ENCODE assay signal across 8 cellular contexts in genomic region chr13:113393226-113393571, GRCh38. TPM values are rescaled to one million over a fixed set of nuclear protein-coding genes. Genes with fewer than 3 reads are reported as not detected.
DNase-seq lines count a peak whose midpoint lies in the region; FAIRE-seq and TF ChIP-seq lines count a peak whose summit lies in the region.

No MANE protein-coding gene starts in this region.

- peaks cover 8% of the 10 kb centered on the region for H3K27me3 Mint-ChIP-seq in nephron progenitor cell (ENCODE audit: low read depth, poor library complexity)

- H3K36me3 Mint-ChIP-seq in nephron progenitor cell (ENCODE audit: low read depth), result peaks cover 14% of the 10 kb centered on the region

- no peaks in the 10 kb centered on the region for H3K79me2 ChIP-seq in H1 (ENCODE audit: control insufficient read depth in 1 of 2, insufficient read depth in 2 of 2, low read length in 2 of 2)

- no peaks in the 10 kb centered on the region for H4K20me1 ChIP-seq in H1 (replicated peaks in 1 of 2; ENCODE audit: control insufficient read depth in 1 of 2, insufficient read depth in 2 of 2, low read length in 2 of 2)

- H3K14ac ChIP-seq in H1 (ENCODE audit: insufficient read length), result no peak overlapping the region

- H3K36me3 ChIP-seq in H1 (ENCODE audit: control insufficient read depth in 2 of 4, insufficient read depth in 4 of 4, low read length in 3 of 4) (peaks cover 0 to 10% (median 0%) of the 10 kb centered on the region in 4 experiments; a peak in 1 of 8 replicates), thyroid gland (no peaks in the 10 kb centered on the region)

- H3K23ac ChIP-seq in H1 (ENCODE audit: insufficient read length), result peak overlapping the region; percentile 1

- H3K4me3 ChIP-seq in NB4 (ENCODE audit: low read depth, low read length), result peak overlapping the region; percentile 81
- peak overlapping the region; percentile 51 to 65 (median 56); a peak in 7 of 8 replicates for H3K4me3 ChIP-seq in H1 (ENCODE audit: extremely low read depth in 1 of 4, insufficient read depth in 2 of 4, low read depth in 3 of 4, low read length in 4 of 4)
- no peak overlapping the region for H3K4me3 ChIP-seq in thyroid gland (replicated peaks in 1 of 3)

- H3K4me2 ChIP-seq in H1 (ENCODE audit: insufficient read depth in 1 of 2, low read depth in 2 of 2, low read length in 2 of 2), result peak overlapping the region; percentile 70 to 88

- H3K4me1 ChIP-seq in H1 (replicated peaks in 1 of 4; ENCODE audit: control insufficient read depth in 3 of 4, insufficient read depth in 4 of 4, low read length in 3 of 4) (peaks cover 8 to 16% (median 12%) of the 10 kb centered on the region in 4 experiments), thyroid gland (peaks cover 0 to 13% of the 10 kb centered on the region in 2 donors)

- POLR2A ChIA-PET in H1 (lab: Charles Lee; ENCODE audit: partially characterized antibody), result interaction anchor here (2.6 to 4.8 kb wide), 3 partner anchors 8 to 29 kb away, joined by 6 to 34 read pairs (median 12); partner anchors contain the start of gene GRTP1

- H2BK5ac ChIP-seq in H1 (ENCODE audit: low read depth, low read length), result peak overlapping the region; percentile 76; the same call in 1 of the 2 replicates

- peak overlapping the region; percentile 98 for H2BK120ac ChIP-seq in H1 (replicated peaks; ENCODE audit: low read depth, low read length)

- TF ChIP-seq POLR2A in NB4 (IDR thresholded peaks at IDR 0.05; ENCODE audit: extremely low read depth, insufficient read length) (no peak), H1 (IDR thresholded peaks at IDR 0.05; ENCODE audit: control extremely low read depth in 1 of 2, low read depth in 2 of 2, low read length in 2 of 2) (no peak), erythroblast (IDR thresholded peaks at IDR 0.05; ENCODE audit: low read length) (no peak), thyroid gland (IDR thresholded peaks at IDR 0.05) (no peak)

- WGBS in H1 (ENCODE audit: extremely low coverage in 1 of 2, insufficient coverage in 1 of 2, insufficient read length in 1 of 2, insufficient replicate concordance in 2 of 2, low coverage in 1 of 2, low lambda C conversion rate in 2 of 2, missing lambda C conversion rate in 1 of 2), 2 experiments, result 93% methylated on average over 10 of the region's 13 CpGs; no CpG with 5 or more reads in 1 of the 2 experiments
- WGBS in thyroid gland, 2 donors, result 89 to 94% methylated on average over 9 to 13 of the region's 13 CpGs

- H3K4me1 Mint-ChIP-seq in nephron progenitor cell, result peaks cover 13% of the 10 kb centered on the region

- H2BK20ac ChIP-seq in H1 (ENCODE audit: low read length), result peak overlapping the region; percentile 100; the same call in 1 of the 2 replicates

- H3K27ac Mint-ChIP-seq in nephron progenitor cell, result no peak overlapping the region

- intact Hi-C loops in thyroid gland (cut with DNase I), result loop anchor here (10.0 kb wide), 2 partner anchors 98 to 448 kb away; partner anchors contain the start of gene LAMP1

- TF ChIP-seq RAD21 in H1 (IDR thresholded peaks at IDR 0.05 in 1 of 2, conservative IDR thresholded peaks at IDR 0.05 in 1 of 2; ENCODE audit: low read depth in 2 of 2, low read length in 2 of 2), result no peak

- H3K9ac ChIP-seq in H1 (replicated peaks in 1 of 4; ENCODE audit: extremely low read depth in 1 of 4, low read depth in 3 of 4, low read length in 3 of 4), result peak overlapping the region in 3 of 4 experiments; percentile 52 to 64 (median 55); a peak in 3 of 7 replicates

- peak overlapping the region; percentile 100 for H2AK5ac ChIP-seq in H1 (ENCODE audit: low read depth, low read length)

- H4K5ac ChIP-seq in H1 (ENCODE audit: insufficient read length, low read depth, low read length), result peak overlapping the region; percentile 93

- TF ChIP-seq CTCF in NB4 (IDR thresholded peaks at IDR 0.05; ENCODE audit: low read depth, low read length) (no peak), H1 (IDR thresholded peaks at IDR 0.05; ENCODE audit: control extremely low read depth in 1 of 3, insufficient read depth in 1 of 3, low read depth in 1 of 3, low read length in 3 of 3) (no peak), nephron progenitor cell (IDR thresholded peaks at IDR 0.05) (no peak), thyroid gland (IDR thresholded peaks at IDR 0.05) (no peak)

- FAIRE-seq in H1 (lab: Jason Lieb, UNC), result no peak

- H3K27me3 ChIP-seq in H1 (replicated peaks in 1 of 4; ENCODE audit: control insufficient read depth in 3 of 4, extremely low read depth in 1 of 4, insufficient read depth in 3 of 4, low read length in 3 of 4) (no peaks in the 10 kb centered on the region), thyroid gland (no peaks in the 10 kb centered on the region)

- peak overlapping the region; percentile 98; the same call in 1 of the 2 replicates for H3K18ac ChIP-seq in H1 (ENCODE audit: extremely low read depth, low read length)

- peak overlapping the region; percentile 99; the same call in 1 of the 2 replicates for H2BK15ac ChIP-seq in H1 (ENCODE audit: low read length)

- H3K9me3 ChIP-seq in H1 (ENCODE audit: insufficient read depth in 2 of 2, low read depth in 1 of 2, low read length in 1 of 2) (peaks cover 8 to 10% of the 10 kb centered on the region in 2 experiments; a peak in 3 of 4 replicates), thyroid gland (no peaks in the 10 kb centered on the region)

- H4K8ac ChIP-seq in H1 (ENCODE audit: extremely low read depth, insufficient read depth, low read length), result peak overlapping the region; percentile 0; the same call in 1 of the 2 replicates

- no peak for TF ChIP-seq EP300 in H1 (IDR thresholded peaks at IDR 0.05; ENCODE audit: borderline replicate concordance in 1 of 2, low read depth in 2 of 2, low read length in 2 of 2)

- H3K9me3 Mint-ChIP-seq in nephron progenitor cell, result peaks cover 31% of the 10 kb centered on the region

- H3K27ac ChIP-seq in H1 (ENCODE audit: low read depth, low read length) (no peak overlapping the region), thyroid gland (no peak overlapping the region)

- H3K56ac ChIP-seq in H1 (replicated peaks; ENCODE audit: insufficient read length, low read depth, low read length), result no peak overlapping the region

- H2AFZ ChIP-seq in H1 (ENCODE audit: low read length), result no peak overlapping the region

- H3K4me3 Mint-ChIP-seq in nephron progenitor cell, result peak overlapping the region; percentile 90

- H2BK12ac ChIP-seq in H1 (ENCODE audit: low read depth, low read length), result peak overlapping the region; percentile 100

- DNase-seq in D341Med (ENCODE audit: low spot score) (peak; percentile 38), NB4 (ENCODE audit: low read depth) (peak; percentile 25), H1 (ENCODE audit: low read depth in 1 of 2, low spot score in 2 of 2) (no peak), nephron progenitor cell (no peak), erythroblast (lab: John Stamatoyannopoulos, UW) (no peak), NCI-H526 (lab: John Stamatoyannopoulos, UW) (no peak), thyroid gland (no peak)
- DNase-seq in stimulated activated CD4-positive, alpha-beta T cell treated with anti-CD3 and anti-CD28 coated beads, Interleukin-4, amount 100 ng/mL, for 24 hours, result no peak

- H3K4ac ChIP-seq in H1 (replicated peaks; ENCODE audit: insufficient read length, low read depth, low read length), result peak overlapping the region; percentile 95

- H4K91ac ChIP-seq in H1 (replicated peaks; ENCODE audit: insufficient read length, low read length), result peak overlapping the region; percentile 99

- H3K23me2 ChIP-seq in H1 (ENCODE audit: low read depth, low read length), result peaks cover 5% of the 10 kb centered on the region

- CTCF ChIA-PET in H1 (lab: Charles Lee; ENCODE audit: partially characterized antibody), result interaction anchor here (0.9 to 7.1 kb wide), 5 partner anchors 13 to 58 kb away, joined by 3 to 37 read pairs (median 5); no protein-coding TSS in a partner anchor

- H3K79me1 ChIP-seq in H1 (ENCODE audit: low read depth, low read length), result no peaks in the 10 kb centered on the region

TF ChIP-seq in H1, 55 proteins besides CTCF, POLR2A, EP300 and RAD21 (continues in another document):
- no peak for TF ChIP-seq BCL11A (IDR thresholded peaks at IDR 0.05; ENCODE audit: low read depth in 2 of 2, low read length in 2 of 2)
- no peak for TF ChIP-seq NRF1 (IDR thresholded peaks at IDR 0.05; ENCODE audit: low read depth, low read length)
- TF ChIP-seq CHD2 (IDR thresholded peaks at IDR 0.05; ENCODE audit: low read length), result no peak
- TF ChIP-seq SIN3A (conservative IDR thresholded peaks at IDR 0.05 in 1 of 2, IDR thresholded peaks at IDR 0.05 in 1 of 2; ENCODE audit: low read depth in 1 of 2, low read length in 2 of 2), result no peak
- TF ChIP-seq SAP30 (IDR thresholded peaks at IDR 0.05; ENCODE audit: insufficient read depth, insufficient replicate concordance, low read length), result no peak
- no peak for TF ChIP-seq SIX5 (IDR thresholded peaks at IDR 0.05; ENCODE audit: low read depth, low read length)
- no peak for TF ChIP-seq ATF2 (IDR thresholded peaks at IDR 0.05; ENCODE audit: low read length)
- no peak for TF ChIP-seq SRF (IDR thresholded peaks at IDR 0.05; ENCODE audit: low read depth, low read length)
- no peak for TF ChIP-seq EZH2 (IDR thresholded peaks at IDR 0.05; ENCODE audit: low read depth, low read length, severe bottlenecking)
- TF ChIP-seq RBBP5 (IDR thresholded peaks at IDR 0.05; ENCODE audit: borderline replicate concordance, low read depth, low read length), result no peak
- TF ChIP-seq MAFK (IDR thresholded peaks at IDR 0.05; ENCODE audit: low read depth, low read length), result no peak

RNA-seq across cellular contexts. Expression of gene GRTP1, which starts 29.3 kb away (rescaled TPM):
- total RNA-seq in H1 (2021; fragmentation: NEBNext Ultra II Directional; extraction: Animal tissue kit (Norgen Biotek cat#: 25700)), result 52.0 and 54.3 TPM in 2 replicates
- 34.7 and 47.5 TPM in 2 replicates for polyA plus RNA-seq in H1 (2011; rRNA removed)
- polyA plus RNA-seq in H1 (2011; cell fraction: cytosol; rRNA removed), result 42.5 TPM
- polyA plus RNA-seq in H1 (2011; cell fraction: nucleus; rRNA removed), result 44.3 TPM
- 42.4 to 45.7 TPM (median 42.7 TPM) in 4 replicates for polyA plus RNA-seq in H1 (2012, experiment 1 of 2)
- 43.5 TPM for polyA plus RNA-seq in H1 (2012, experiment 2 of 2)
- polyA plus RNA-seq in H1 (2013, experiment 1 of 2), result 29.8 TPM
- 25.9 TPM for polyA plus RNA-seq in H1 (2013, experiment 2 of 2)
- polyA minus RNA-seq in H1 (2011; rRNA and poly(A)+ RNA removed), result 15.8 and 16.3 TPM in 2 replicates
- polyA minus RNA-seq in H1 (2011; cell fraction: cytosol; rRNA and poly(A)+ RNA removed), result 33.6 TPM
- 39.4 TPM for polyA minus RNA-seq in H1 (2011; cell fraction: nucleus; rRNA and poly(A)+ RNA removed)
- total RNA-seq in thyroid gland, result 1 to 10 TPM; 1.7 to 5.7 (median 5.1) TPM

Comparison
In these comparisons a context has a peak if more than half of its experiments do, and no peak if none do; other contexts are left out.
1. DNase-seq: peak in D341Med (single experiment) and NB4 (single experiment); none in H1 (0 of 2), nephron progenitor cell (single experiment), erythroblast (0 of 2), stimulated activated CD4-positive, alpha-beta T cell treated with anti-CD3 and anti-CD28 coated beads, Interleukin-4, amount 100 ng/mL, for 24 hours (single experiment), NCI-H526 (0 of 2) and thyroid gland (0 of 2).
2. H3K4me3 ChIP-seq: peak in NB4 (single experiment) and H1 (4 of 4); none in thyroid gland (0 of 3).